ENCODE assay signal across 1 cellular context in the genomic region with DNA sequence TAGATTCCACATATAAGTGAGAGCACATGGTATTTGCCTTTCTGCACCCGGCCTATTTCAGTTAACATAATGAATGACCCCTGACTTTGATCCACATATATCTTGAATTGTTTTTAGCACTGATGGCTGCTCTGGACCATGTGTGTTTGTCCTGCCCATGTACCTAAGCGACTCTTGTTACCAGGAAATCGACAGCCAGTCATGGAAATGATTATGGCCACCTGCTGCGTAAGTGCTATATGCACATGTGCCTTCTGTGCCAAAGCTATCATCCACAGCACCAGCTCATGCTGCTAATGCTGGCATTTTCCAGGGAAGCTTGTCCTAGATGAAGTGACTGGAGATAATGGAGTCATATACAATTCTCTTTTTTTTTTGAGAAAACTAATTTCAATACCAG.
TF ChIP-seq lines count a peak whose summit lies in the region.

No MANE protein-coding gene starts in this region.

TF ChIP-seq in neural cell, 6 proteins besides CTCF, POLR2A, EP300 and RAD21:
- no peak for TF ChIP-seq TAF1 (IDR thresholded peaks at IDR 0.05; ENCODE audit: low read depth)
- TF ChIP-seq SMC3 (conservative IDR thresholded peaks at IDR 0.05; ENCODE audit: poor library complexity), result no peak
- TF ChIP-seq POLR2AphosphoS5 (IDR thresholded peaks at IDR 0.05), result peak; percentile 52
- no peak for TF ChIP-seq EZH2 (IDR thresholded peaks at IDR 0.05; ENCODE audit: borderline replicate concordance, insufficient read depth, low read length, poor library complexity, severe bottlenecking)
